In the genomic region with DNA sequence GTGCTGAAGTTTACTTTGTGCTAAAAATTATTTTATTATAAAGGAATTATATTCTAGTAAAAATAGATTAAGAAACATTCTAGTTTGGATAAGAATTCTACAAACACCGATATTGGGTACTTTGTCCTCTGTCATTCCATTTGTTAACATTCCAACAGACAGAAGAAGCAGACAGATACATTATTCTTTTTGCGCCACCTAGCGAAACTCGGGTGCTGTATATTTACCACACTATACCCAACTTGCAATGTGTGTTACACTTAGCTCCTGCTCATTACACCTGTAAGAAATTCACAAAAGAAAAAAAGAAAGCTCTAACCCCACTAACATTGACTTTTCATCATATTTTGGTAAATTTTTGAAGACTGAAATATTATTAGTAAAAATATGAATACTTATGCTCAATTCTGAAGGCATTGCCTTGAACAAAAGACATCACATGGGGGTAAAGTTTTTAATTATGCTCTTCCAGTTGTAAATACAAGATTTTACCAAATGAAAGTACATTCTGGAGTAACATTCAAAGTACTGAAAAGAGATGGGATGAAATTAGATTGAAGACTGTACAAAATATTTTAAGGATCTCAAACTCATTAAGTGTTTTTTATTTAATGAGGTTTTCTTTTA, we compare ENCODE assay signal across 8 cellular contexts.
DNase-seq lines count a peak whose midpoint lies in the region; ATAC-seq and TF ChIP-seq lines count a peak whose summit lies in the region.

No MANE protein-coding gene starts in this region.

- WGBS in transverse colon (ENCODE audit: low coverage in 1 of 2), 2 donors = 0 to 1% methylated on average over 4 of the region's 4 CpGs

- H3K27me3 ChIP-seq in BE2C (no peaks in the 10 kb centered on the region), transverse colon (no peaks in the 10 kb centered on the region)

- H3K9me3 ChIP-seq in BE2C (peaks cover 2% of the 10 kb centered on the region; the same call in 1 of the 2 replicates), mucosa of descending colon (no peaks in the 10 kb centered on the region), transverse colon (no peaks in the 10 kb centered on the region)

- H3K36me3 ChIP-seq in BE2C = no peaks in the 10 kb centered on the region; the same call in 1 of the 2 replicates
- no peaks in the 10 kb centered on the region for H3K36me3 ChIP-seq in mucosa of descending colon (ENCODE audit: low read depth)
- H3K36me3 ChIP-seq in transverse colon = no peaks in the 10 kb centered on the region

- TF ChIP-seq EP300 in transverse colon (IDR thresholded peaks at IDR 0.05; ENCODE audit: low read depth) = no peak

- H3K4me3 ChIP-seq in BE2C (ENCODE audit: low read depth, low read length) = no peak overlapping the region
- H3K4me3 ChIP-seq in WI38 (ENCODE audit: low read depth, low read length) = no peak overlapping the region
- no peak overlapping the region for H3K4me3 ChIP-seq in epithelial cell of proximal tubule (ENCODE audit: low read depth, low read length)
- H3K4me3 ChIP-seq in mucosa of descending colon = no peak overlapping the region
- no peak overlapping the region for H3K4me3 ChIP-seq in transverse colon

- intact Hi-C loops in mucosa of descending colon (cut with DNase I, micrococcal nuclease) (loop anchor here in 1 of 2 donors (5.0 kb wide), 1 partner anchor 342 kb away; no protein-coding TSS in a partner anchor), transverse colon (cut with DNase I; ENCODE audit: low total_unique reads) (loop anchor here (5.0 kb wide), 1 partner anchor 817 kb away; no protein-coding TSS in a partner anchor)

- TF ChIP-seq POLR2A in transverse colon (IDR thresholded peaks at IDR 0.05) = no peak

- H3K27ac ChIP-seq in transverse colon = no peak overlapping the region

- peak; percentile 72 for DNase-seq in BE2C
- DNase-seq in NCI-H2107 (lab: John Stamatoyannopoulos, UW) = peak; percentile 59
- peak; percentile 26 for DNase-seq in epithelial cell of proximal tubule (ENCODE audit: low read depth)
- peak in 2 of 3 donors; percentile 21 to 93 for DNase-seq in mucosa of descending colon
- peak; percentile 55 for DNase-seq in transverse colon

- H3K4me1 ChIP-seq in BE2C = peaks cover 31% of the 10 kb centered on the region
- no peaks in the 10 kb centered on the region for H3K4me1 ChIP-seq in mucosa of descending colon (ENCODE audit: low read depth)
- H3K4me1 ChIP-seq in transverse colon = no peaks in the 10 kb centered on the region

- ATAC-seq in GM18858 (IDR thresholded peaks at IDR 0.05; ENCODE audit: unreplicated experiment) (peak; percentile 92), HG03039 (IDR thresholded peaks at IDR 0.05; ENCODE audit: unreplicated experiment) (peak; percentile 83), mucosa of descending colon (peak; percentile 82)

- TF ChIP-seq CTCF in BE2C (IDR thresholded peaks at IDR 0.05; ENCODE audit: low read depth, low read length) = peak; percentile 82
- peak; percentile 58 for TF ChIP-seq CTCF in WI38 (IDR thresholded peaks at IDR 0.05; ENCODE audit: low read depth, low read length)
- peak; percentile 84 for TF ChIP-seq CTCF in epithelial cell of proximal tubule (conservative IDR thresholded peaks at IDR 0.05; ENCODE audit: low read depth, low read length)
- peak; percentile 33 for TF ChIP-seq CTCF in mucosa of descending colon (IDR thresholded peaks at IDR 0.05)
- peak; percentile 61 to 72 (median 67) for TF ChIP-seq CTCF in transverse colon (IDR thresholded peaks at IDR 0.05)

- in situ Hi-C loops in transverse colon (cut with MboI; ENCODE audit: low pct_ligation_motif_present in 1 of 4, low pct_unique_long_range_greater_than_20kb in 1 of 4, low sequenced_read_pairs in 3 of 4) = loop anchor here (10.0 to 25.0 kb wide), 4 partner anchors 570 to 822 kb away; no protein-coding TSS in a partner anchor

Comparison
In these comparisons a context has a peak if more than half of its experiments do, and no peak if none do; other contexts are left out.
1. CTCF ChIP-seq: peak in every context shown above with its lines; median percentile 84 in epithelial cell of proximal tubule; 82 in BE2C; 67 in transverse colon; 58 in WI38; 33 in mucosa of descending colon.